21 cellular contexts compared by ENCODE assay signal in genomic region chr1:168031627-168032026, GRCh38.
"Had no signal": no experiment of that assay in that cellular context is flagged by ENCODE, and none has a peak within 500 bp of the region (broad histone marks: within the 10 kb centered on the region; RNA-seq: fewer than 3 reads in every experiment).

No MANE protein-coding gene starts in this region.

- H3K27me3 ChIP-seq: breast epithelium, heart right ventricle, left lung, right lobe of liver, testis, transverse colon had no signal

- H3K36me3 ChIP-seq: breast epithelium, lower lobe of right lung, right lobe of liver, transverse colon had no signal

- ATAC-seq: activated naive CD4-positive, alpha-beta T cell treated with anti-CD3 and anti-CD28 coated beads, Interleukin-2, amount 50 U/mL, for 72 hours; activated T-cell treated with anti-CD3 and anti-CD28 coated beads, Interleukin-2, amount 50 U/mL, for 4 hours; esophagus mucosa; heart right ventricle; left lung; natural killer cell treated with Interleukin-12 subunit alpha and Interleukin-12 subunit beta and Interleukin-15 and Interleukin-18, amount 100 ng/mL, for 72 hours; stimulated activated naive CD8-positive, alpha-beta T cell treated with anti-CD3 and anti-CD28 coated beads, Interleukin-15, Interleukin-2, amounts not matched to agents 100 U/mL and 50 U/mL, for 24 hours; WTC11 had no signal

- H3K9me3 ChIP-seq: breast epithelium, heart right ventricle, left lung, lower lobe of right lung, right lobe of liver, testis, transverse colon had no signal

- H3K4me1 ChIP-seq: breast epithelium, heart right ventricle, left lung, lower lobe of right lung, right lobe of liver, testis had no signal

- H3K27ac ChIP-seq: breast epithelium, left lung, lower lobe of right lung, right lobe of liver, testis had no signal

- H3K4me3 ChIP-seq: breast epithelium, heart right ventricle, left lung, lower lobe of right lung, right lobe of liver, testis, transverse colon had no signal

- DNase-seq: activated CD4-positive, alpha-beta memory T cell treated with anti-CD3 and anti-CD28 coated beads, Interleukin-2, amount 10 ng/mL, durations not matched to agents 7 days and 5 days; activated CD4-positive, alpha-beta T cell treated with anti-CD3 and anti-CD28 coated beads for 1 hour; activated CD4-positive, alpha-beta T cell treated with anti-CD3 and anti-CD28 coated beads, Interleukin-2, amount 10 ng/mL, durations not matched to agents 7 days and 5 days; activated naive CD4-positive, alpha-beta T cell; activated T-cell treated with anti-CD3 and anti-CD28 coated beads, Interleukin-2, amount 50 U/mL, for 4 hours; endodermal cell; foreskin fibroblast; heart right ventricle; left lung; lower lobe of right lung; mesendoderm; right lobe of liver; stimulated activated CD4-positive, alpha-beta T cell treated with anti-CD3 and anti-CD28 coated beads, Interleukin-2, amount 100 ng/mL, for 48 hours; stimulated activated naive CD8-positive, alpha-beta T cell treated with anti-CD3 and anti-CD28 coated beads, Interleukin-15, Interleukin-2, amounts not matched to agents 100 U/mL and 50 U/mL, for 24 hours; testis; transverse colon had no signal
